In the genomic region with DNA sequence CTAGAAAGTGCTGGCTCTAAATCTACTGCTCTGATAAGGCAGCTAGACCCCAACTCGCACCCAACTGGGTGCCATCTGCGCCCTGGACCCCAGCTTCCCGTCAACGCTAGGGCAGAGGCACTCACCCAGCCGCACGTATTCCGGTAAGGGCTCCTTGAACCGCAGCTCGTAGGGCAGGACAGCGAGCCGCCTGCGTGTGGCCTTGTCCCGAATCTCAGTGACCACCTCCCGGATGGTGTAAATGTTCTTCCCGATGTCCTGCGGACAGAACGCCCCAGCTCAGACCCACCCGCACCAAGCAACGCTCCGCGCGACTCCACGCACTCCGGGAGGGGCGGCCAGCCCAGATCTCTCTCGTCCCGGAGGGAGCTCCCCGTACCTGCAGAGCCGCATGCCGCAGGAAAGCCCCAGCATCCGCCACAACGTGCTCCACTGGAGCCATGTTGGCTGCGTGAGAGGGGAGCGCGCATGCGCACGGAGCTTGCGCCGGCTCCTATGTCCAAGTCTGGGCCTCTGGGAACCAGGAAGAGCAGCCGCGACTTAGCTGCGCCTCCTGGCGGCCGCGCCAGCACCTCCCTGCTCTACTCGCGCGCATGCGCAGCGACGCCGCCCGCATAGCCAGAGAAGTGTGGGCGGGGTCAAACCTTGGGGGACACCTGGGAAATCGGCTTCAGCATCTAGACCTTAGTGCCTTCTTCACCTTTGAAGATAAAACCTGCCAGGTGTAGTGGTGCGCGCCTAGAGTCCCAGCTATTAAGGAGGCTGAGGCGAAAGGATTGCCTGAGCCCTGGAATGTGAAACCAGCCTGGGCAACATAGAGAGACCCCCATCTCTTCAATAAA, we compare ENCODE assay signal across 8 cellular contexts. TPM values are rescaled to one million over a fixed set of nuclear protein-coding genes. Genes with fewer than 3 reads are reported as not detected.
DNase-seq lines count a peak whose midpoint lies in the region; ATAC-seq, FAIRE-seq and TF ChIP-seq lines count a peak whose summit lies in the region.

Gene NOB1, minus strand, starts transcription at position 458 of the 842 bp plus-strand sequence. Its CDS starts 16 bp downstream, at position 442.

- H3K36me3 ChIP-seq in psoas muscle (ENCODE audit: insufficient read depth in 1 of 2, low read depth in 1 of 2) = peaks cover 3 to 31% of the 10 kb centered on the region in 2 donors

- H3K27ac ChIP-seq in psoas muscle = peak within 1 kb of the TSS; percentile 88

- in situ Hi-C loops in GM13977 (cut with MboI; ENCODE audit: low pct_unique_long_range_greater_than_20kb, low sequenced_read_pairs, unreplicated experiment) = loop anchor here (10.0 kb wide), 1 partner anchor 360 kb away; no protein-coding TSS in a partner anchor

- H3K4me3 Mint-ChIP-seq in T-helper 1 cell treated with Interleukin-12 subunit alpha and Interleukin-12 subunit beta and Interleukin-4 antibody, amounts not matched to agents 30 μg/mL and 1 μg/mL, for 36 hours = peak within 1 kb of the TSS; percentile 100

- H3K27me3 Mint-ChIP-seq in T-helper 1 cell treated with Interleukin-12 subunit alpha and Interleukin-12 subunit beta and Interleukin-4 antibody, amounts not matched to agents 30 μg/mL and 1 μg/mL, for 36 hours (ENCODE audit: low read depth) = no peaks in the 10 kb centered on the region

- TF ChIP-seq CTCF in GM13977 (IDR thresholded peaks at IDR 0.05; ENCODE audit: extremely low read depth, insufficient read depth, missing control alignments) (peak; percentile 98), psoas muscle (IDR thresholded peaks at IDR 0.05) (peak; percentile 97)

- no peak for FAIRE-seq in urothelium cell line (lab: Jason Lieb, UNC)

- peaks cover 10% of the 10 kb centered on the region for H3K4me1 ChIP-seq in psoas muscle

- H3K4me1 Mint-ChIP-seq in T-helper 1 cell treated with Interleukin-12 subunit alpha and Interleukin-12 subunit beta and Interleukin-4 antibody, amounts not matched to agents 30 μg/mL and 1 μg/mL, for 36 hours (ENCODE audit: low read depth) = peaks cover 27% of the 10 kb centered on the region

- H3K9me3 ChIP-seq in psoas muscle = no peaks in the 10 kb centered on the region

- H3K4me3 ChIP-seq in psoas muscle = peak within 1 kb of the TSS; percentile 94

- H3K9me3 Mint-ChIP-seq in T-helper 1 cell treated with Interleukin-12 subunit alpha and Interleukin-12 subunit beta and Interleukin-4 antibody, amounts not matched to agents 30 μg/mL and 1 μg/mL, for 36 hours = no peaks in the 10 kb centered on the region

- intact Hi-C loops in left ventricle myocardium superior (cut with micrococcal nuclease) = loop anchor here (10.0 kb wide), 1 partner anchor 50 kb away; no protein-coding TSS in a partner anchor
- intact Hi-C loops in psoas muscle (cut with DNase I) = loop anchor here (1.0 to 10.0 kb wide), 3 partner anchors 44 to 360 kb away; no protein-coding TSS in a partner anchor

- ATAC-seq in HG02884 (IDR thresholded peaks at IDR 0.05; ENCODE audit: unreplicated experiment) = peak; percentile 92
- peak; percentile 98 for ATAC-seq in left ventricle myocardium superior
- ATAC-seq in psoas muscle = peak; percentile 97 to 99 (median 99)

- H3K27me3 ChIP-seq in psoas muscle (ENCODE audit: insufficient read depth in 3 of 3, low read length in 2 of 3) = no peaks in the 10 kb centered on the region

- 0 to 1% (median 1%) methylated on average over 57 to 58 of the region's 58 CpGs for WGBS in psoas muscle, 3 donors

- peak within 1 kb of the TSS; percentile 99 for H3K27ac Mint-ChIP-seq in T-helper 1 cell treated with Interleukin-12 subunit alpha and Interleukin-12 subunit beta and Interleukin-4 antibody, amounts not matched to agents 30 μg/mL and 1 μg/mL, for 36 hours

- H3K36me3 Mint-ChIP-seq in T-helper 1 cell treated with Interleukin-12 subunit alpha and Interleukin-12 subunit beta and Interleukin-4 antibody, amounts not matched to agents 30 μg/mL and 1 μg/mL, for 36 hours (ENCODE audit: low read depth) = peaks cover 19% of the 10 kb centered on the region

- DNase-seq in GM13977 (ENCODE audit: low spot score) (peak; percentile 93), NCI-H1694 (lab: John Stamatoyannopoulos, UW) (peak; percentile 87), amygdala (lab: John Stamatoyannopoulos, UW) (peak; percentile 75 to 99 (median 92)), left ventricle myocardium superior (peak; percentile 99), psoas muscle (peak; percentile 94 to 99), urothelium cell line (ENCODE audit: low spot score) (peak; percentile 98)

RNA-seq across cellular contexts. Expression of gene NOB1, which starts in this region (rescaled TPM):
- total RNA-seq in left ventricle myocardium superior (16.8 TPM), psoas muscle (10 to 100 TPM; 29.3 to 53.5 (median 43.0) TPM)
- polyA plus RNA-seq in psoas muscle = 10 to 100 TPM; 33.0 to 60.6 (median 36.5) TPM

Comparison
In these comparisons a context has a peak if more than half of its experiments do, and no peak if none do; other contexts are left out.
1. Peak in every context shown above with its lines: DNase-seq, ATAC-seq, H3K4me3 ChIP-seq and H3K27ac ChIP-seq.